8 cellular contexts compared by ENCODE assay signal in the genomic region with DNA sequence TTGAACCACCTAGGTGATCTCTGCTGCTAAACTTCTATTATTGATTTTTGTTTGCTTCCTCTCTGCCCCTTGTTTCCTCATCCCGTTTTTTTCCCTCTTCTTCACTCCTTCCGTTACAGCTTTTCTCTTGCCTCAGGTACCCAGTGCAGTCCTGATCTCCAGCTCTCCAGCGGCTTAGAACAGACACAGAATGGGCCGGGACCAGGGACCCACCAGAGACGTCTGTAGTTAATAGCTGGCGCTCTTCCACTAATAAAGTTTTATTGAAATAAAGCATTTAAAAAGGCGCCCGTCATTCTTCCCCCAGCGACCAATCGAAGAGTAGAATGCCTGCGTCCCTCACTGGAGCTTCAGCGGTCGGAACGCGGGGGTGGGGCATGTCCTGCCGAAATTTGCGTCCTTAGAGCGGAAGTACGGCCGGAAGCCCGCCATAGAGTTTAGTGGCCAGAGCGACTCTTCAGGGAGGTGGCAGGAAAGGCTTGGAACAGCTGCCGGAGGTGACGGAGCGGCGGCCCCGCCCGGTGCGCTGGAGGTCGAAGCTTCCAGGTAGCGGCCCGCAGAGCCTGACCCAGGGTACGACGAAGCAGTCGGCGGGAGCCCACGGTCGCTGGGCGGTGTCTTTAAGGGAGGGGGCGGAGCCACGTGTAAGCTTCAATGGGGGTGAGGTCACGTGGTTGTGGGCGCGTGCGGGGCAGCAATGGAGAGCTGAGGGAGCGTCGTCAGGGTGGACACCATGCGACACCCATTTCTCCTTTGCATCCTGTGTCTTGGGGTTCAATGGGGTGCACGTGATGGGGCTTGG. TPM values are rescaled to one million over a fixed set of nuclear protein-coding genes. Genes with fewer than 3 reads are reported as not detected.
DNase-seq lines count a peak whose midpoint lies in the region; ATAC-seq, FAIRE-seq and TF ChIP-seq lines count a peak whose summit lies in the region.

COPS7A (plus strand) TSS at position 440 of the 802 bp plus-strand sequence. CDS start 611 bp downstream, outside the sequence.

- H3K27ac Mint-ChIP-seq in activated CD4-positive, alpha-beta T cell treated with anti-CD3 and anti-CD28 coated beads for 36 hours: peak within 1 kb of the TSS; percentile 97

- H3K4me1 ChIP-seq in kidney (ENCODE audit: control insufficient read depth in 1 of 2, insufficient read depth in 1 of 2, low read depth in 1 of 2, low read length in 2 of 2): peaks cover 4 to 9% of the 10 kb centered on the region in 2 donors

- peak; percentile 92 for FAIRE-seq in kidney (lab: Jason Lieb, UNC)

- peak within 1 kb of the TSS; percentile 66 to 88 for H3K27ac ChIP-seq in kidney (ENCODE audit: low read depth in 2 of 2, low read length in 2 of 2)

- POLR2A ChIA-PET in activated CD4-positive, alpha-beta T cell treated with anti-CD3 and anti-CD28 coated beads for 36 hours (lab: Charles Lee): interaction anchor here (0.6 to 2.8 kb wide), 17 partner anchors 9 to 1267 kb away, joined by 3 to 18 read pairs (median 4); partner anchors contain the start of genes C12orf57, MLF2, MRPL51 and NOP2

- no peak for TF ChIP-seq CTCF in choroid plexus epithelial cell (conservative IDR thresholded peaks at IDR 0.05; ENCODE audit: low read depth, low read length)
- TF ChIP-seq CTCF in kidney (IDR thresholded peaks at IDR 0.05; ENCODE audit: borderline replicate concordance, extremely low read depth, insufficient read depth): no peak

- DNase-seq in Ammon's horn (ENCODE audit: low spot score) (peak; percentile 98), GM19238 (ENCODE audit: insufficient read length, low spot score) (peak; percentile 97), NCI-H524 (lab: John Stamatoyannopoulos, UW) (peak; percentile 97 to 98), choroid plexus epithelial cell (ENCODE audit: low read depth) (peak; percentile 99), kidney (peak; percentile 99)
- DNase-seq in activated CD4-positive, alpha-beta T cell treated with anti-CD3 and anti-CD28 coated beads for 36 hours: peak; percentile 98
- peak; percentile 99 for DNase-seq in stimulated activated CD4-positive, alpha-beta T cell treated with anti-CD3 and anti-CD28 coated beads, Interleukin-15, amount 100 ng/mL, for 24 hours

- ATAC-seq in HG03442 (IDR thresholded peaks at IDR 0.05; ENCODE audit: unreplicated experiment): peak; percentile 95
- peak; percentile 96 for ATAC-seq in activated CD4-positive, alpha-beta T cell treated with anti-CD3 and anti-CD28 coated beads for 36 hours

- H3K4me3 ChIP-seq in choroid plexus epithelial cell (ENCODE audit: low read depth, low read length) (peak within 1 kb of the TSS; percentile 81), kidney (ENCODE audit: low read length in 2 of 2) (peak within 1 kb of the TSS; percentile 86 to 96)

- H3K9me3 ChIP-seq in kidney (ENCODE audit: control insufficient read depth in 1 of 2, low read length in 2 of 2): no peaks in the 10 kb centered on the region

- H3K4me1 Mint-ChIP-seq in activated CD4-positive, alpha-beta T cell treated with anti-CD3 and anti-CD28 coated beads for 36 hours: peaks cover 18% of the 10 kb centered on the region

- H3K36me3 Mint-ChIP-seq in activated CD4-positive, alpha-beta T cell treated with anti-CD3 and anti-CD28 coated beads for 36 hours (ENCODE audit: low read depth): peaks cover 6% of the 10 kb centered on the region

- no peaks in the 10 kb centered on the region for H3K9me3 Mint-ChIP-seq in activated CD4-positive, alpha-beta T cell treated with anti-CD3 and anti-CD28 coated beads for 36 hours (ENCODE audit: low read depth)

- H3K9ac ChIP-seq in kidney (ENCODE audit: low read length in 2 of 2): peak within 1 kb of the TSS; percentile 26 to 84

- peaks cover 1 to 9% of the 10 kb centered on the region in 2 donors for H3K36me3 ChIP-seq in kidney (ENCODE audit: control insufficient read depth in 1 of 2, insufficient read depth in 2 of 2, low read length in 2 of 2)

- CTCF ChIA-PET in activated CD4-positive, alpha-beta T cell treated with anti-CD3 and anti-CD28 coated beads for 36 hours (lab: Charles Lee): interaction anchor here (0.6 to 2.9 kb wide), 25 partner anchors 10 to 242 kb away, joined by 3 to 11 read pairs (median 4); partner anchors contain the start of genes CDCA3, MLF2, SPSB2 and USP5

- intact Hi-C loops in activated CD4-positive, alpha-beta T cell treated with anti-CD3 and anti-CD28 coated beads for 36 hours (cut with DNase I, micrococcal nuclease): loop anchor here (1.0 to 10.0 kb wide), 14 partner anchors 29 to 465 kb away; partner anchors contain the start of genes ING4 (in 2 of the 2), USP5 (in 2 of the 2), ZNF384 (in 2 of the 2) and C1RL (in 1 of the 2)
- intact Hi-C loops in kidney (cut with DNase I): no loop called here

- no peaks in the 10 kb centered on the region for H3K27me3 Mint-ChIP-seq in activated CD4-positive, alpha-beta T cell treated with anti-CD3 and anti-CD28 coated beads for 36 hours

- peak within 1 kb of the TSS; percentile 80 for H3K4me3 Mint-ChIP-seq in activated CD4-positive, alpha-beta T cell treated with anti-CD3 and anti-CD28 coated beads for 36 hours

RNA-seq across cellular contexts. Expression of gene COPS7A, which starts in this region (rescaled TPM):
- total RNA-seq in activated CD4-positive, alpha-beta T cell treated with anti-CD3 and anti-CD28 coated beads for 36 hours: 10 to 100 TPM; 38.3 to 41.6 TPM
- total RNA-seq in kidney: 71.9 TPM
- polyA plus RNA-seq in kidney (ENCODE audit: insufficient read depth, low read depth, low replicate concordance): 94.1 TPM

Comparison
In these comparisons a context has a peak if more than half of its experiments do, and no peak if none do; other contexts are left out.
1. Peak in every context shown above with its lines: DNase-seq, ATAC-seq, H3K4me3 ChIP-seq and H3K27ac ChIP-seq.